In genomic region chr10:75294866-75295692, GRCh38 we compare ENCODE assay signal across 8 cellular contexts.
DNase-seq lines count a peak whose midpoint lies in the region; ATAC-seq and TF ChIP-seq lines count a peak whose summit lies in the region.

No MANE protein-coding gene starts in this region.

- CTCF ChIA-PET in GM10248 (lab: Yijun Ruan, JAX) = interaction anchor here (6.0 kb wide), 1 partner anchor 11 kb away, joined by 30 read pairs; no protein-coding TSS in a partner anchor

- peak; percentile 59 for DNase-seq in GM10248 (ENCODE audit: extremely low spot score)
- peak; percentile 7 for DNase-seq in NCI-H2107 (lab: John Stamatoyannopoulos, UW)
- peak in 45 of 61 donors; percentile 6 to 82 (median 41) for DNase-seq in caudate nucleus (lab: John Stamatoyannopoulos, UW)
- peak; percentile 93 for DNase-seq in islet precursor cell
- DNase-seq in stimulated activated CD4-positive, alpha-beta T cell treated with anti-CD3 and anti-CD28 coated beads, Interleukin-12 subunit alpha, Interleukin-12 subunit beta, amount 100 ng/mL, for 24 hours (ENCODE audit: low read depth in 2 of 2) = peak; percentile 21 to 56

- peak overlapping the region; percentile 87 for H3K27ac ChIP-seq in caudate nucleus (ENCODE audit: low read depth, low read length)

- POLR2A ChIA-PET in GM10248 (lab: Yijun Ruan, JAX) = no interaction called here

- no peak for TF ChIP-seq CTCF in GM10248 (IDR thresholded peaks at IDR 0.05; ENCODE audit: control extremely low read depth, extremely low read depth, low read depth, missing control alignments)

- ATAC-seq in HG02763 (IDR thresholded peaks at IDR 0.05; ENCODE audit: unreplicated experiment) = peak; percentile 66
- peak; percentile 90 to 91 for ATAC-seq in activated CD4-positive, CD25-positive, alpha-beta regulatory T cell treated with anti-CD3 and anti-CD28 coated beads, Interleukin-2, amount 50 U/mL, for 24 hours
- ATAC-seq in GM18519 (IDR thresholded peaks at IDR 0.05; ENCODE audit: low FRiP score, unreplicated experiment) = no peak

Comparison
In these comparisons a context has a peak if more than half of its experiments do, and no peak if none do; other contexts are left out.
1. DNase-seq: peak in every context shown above with its lines; median percentile 93 in islet precursor cell; 59 in GM10248; 41 in caudate nucleus; 38 in stimulated activated CD4-positive, alpha-beta T cell treated with anti-CD3 and anti-CD28 coated beads, Interleukin-12 subunit alpha, Interleukin-12 subunit beta, amount 100 ng/mL, for 24 hours; 7 in NCI-H2107.